1 cellular context compared by ENCODE assay signal in genomic region chr4:185813133-185813532, GRCh38.
TF ChIP-seq lines count a peak whose summit lies in the region.

No MANE protein-coding gene starts in this region.

TF ChIP-seq in WTC11, 78 proteins besides CTCF, POLR2A, EP300 and RAD21 (continued from another document):
- no peak for TF ChIP-seq SMAD4 (CRISPR knock-in tag; IDR thresholded peaks at IDR 0.05)
- TF ChIP-seq OVOL2 (CRISPR knock-in tag; IDR thresholded peaks at IDR 0.05; ENCODE audit: borderline replicate concordance), result no peak
- TF ChIP-seq NFE2L1 (CRISPR knock-in tag; IDR thresholded peaks at IDR 0.05), result no peak
- no peak for TF ChIP-seq ZNF317 (CRISPR knock-in tag; IDR thresholded peaks at IDR 0.05; ENCODE audit: borderline replicate concordance, low read depth)
- TF ChIP-seq, protein P1, sequence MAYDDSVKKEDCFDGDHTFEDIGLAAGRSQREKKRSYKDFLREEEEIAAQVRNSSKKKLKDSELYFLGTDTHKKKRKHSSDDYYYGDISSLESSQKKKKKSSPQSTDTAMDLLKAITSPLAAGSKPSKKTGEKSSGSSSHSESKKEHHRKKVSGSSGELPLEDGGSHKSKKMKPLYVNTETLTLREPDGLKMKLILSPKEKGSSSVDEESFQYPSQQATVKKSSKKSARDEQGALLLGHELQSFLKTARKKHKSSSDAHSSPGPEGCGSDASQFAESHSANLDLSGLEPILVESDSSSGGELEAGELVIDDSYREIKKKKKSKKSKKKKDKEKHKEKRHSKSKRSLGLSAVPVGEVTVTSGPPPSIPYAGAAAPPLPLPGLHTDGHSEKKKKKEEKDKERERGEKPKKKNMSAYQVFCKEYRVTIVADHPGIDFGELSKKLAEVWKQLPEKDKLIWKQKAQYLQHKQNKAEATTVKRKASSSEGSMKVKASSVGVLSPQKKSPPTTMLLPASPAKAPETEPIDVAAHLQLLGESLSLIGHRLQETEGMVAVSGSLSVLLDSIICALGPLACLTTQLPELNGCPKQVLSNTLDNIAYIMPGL (CRISPR knock-in tag; IDR thresholded peaks at IDR 0.05), result no peak
- TF ChIP-seq, protein P2, sequence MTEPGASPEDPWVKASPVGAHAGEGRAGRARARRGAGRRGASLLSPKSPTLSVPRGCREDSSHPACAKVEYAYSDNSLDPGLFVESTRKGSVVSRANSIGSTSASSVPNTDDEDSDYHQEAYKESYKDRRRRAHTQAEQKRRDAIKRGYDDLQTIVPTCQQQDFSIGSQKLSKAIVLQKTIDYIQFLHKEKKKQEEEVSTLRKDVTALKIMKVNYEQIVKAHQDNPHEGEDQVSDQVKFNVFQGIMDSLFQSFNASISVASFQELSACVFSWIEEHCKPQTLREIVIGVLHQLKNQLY (CRISPR knock-in tag; IDR thresholded peaks at IDR 0.05), result no peak
- TF ChIP-seq RORB (CRISPR knock-in tag; IDR thresholded peaks at IDR 0.05), result no peak
- no peak for TF ChIP-seq TP53 (CRISPR knock-in tag; IDR thresholded peaks at IDR 0.05)
